18 cellular contexts compared by ENCODE assay signal in genomic region chr14:64935508-64935907, GRCh38. TPM values are rescaled to one million over a fixed set of nuclear protein-coding genes. Genes with fewer than 3 reads are reported as not detected.
A peak's percentile ranks its signal among the peaks of the same experiment; 100 is the strongest.
DNase-seq lines count a peak whose midpoint lies in the region; ATAC-seq and TF ChIP-seq lines count a peak whose summit lies in the region.
"Had no signal": no experiment of that assay in that cellular context is flagged by ENCODE, and none has a peak within 500 bp of the region (broad histone marks: within the 10 kb centered on the region; RNA-seq: fewer than 3 reads in every experiment).

No MANE protein-coding gene starts in this region.

- H3K9me3 ChIP-seq in esophagus muscularis mucosa: no peaks in the 10 kb centered on the region
- H3K9me3 ChIP-seq: BLaER1 treated with 17β-estradiol and CSF1 and Interleukin-3, amounts not matched to agents 10 nM and 100 nM; ovary; thyroid gland had no signal

- no peak for TF ChIP-seq EP300 in esophagus muscularis mucosa (IDR thresholded peaks at IDR 0.05)

- peaks cover 23 to 52% (median 49%) of the 10 kb centered on the region in 4 donors for H3K4me1 ChIP-seq in esophagus muscularis mucosa

- intact Hi-C loops in esophagus muscularis mucosa (cut with DNase I): loop anchor here (5.0 kb wide), 1 partner anchor 113 kb away; no protein-coding TSS in a partner anchor

- peaks cover 60% of the 10 kb centered on the region for H3K4me1 Mint-ChIP-seq in stimulated activated naive CD8-positive, alpha-beta T cell treated with anti-CD3 and anti-CD28 coated beads, Interleukin-15, amount 100 ng/mL, for 72 hours
- H3K4me1 Mint-ChIP-seq in T-helper 2 cell treated with Interferon-gamma antibody and Interleukin-4, amounts not matched to agents 5 μg/mL and 100 μg/mL, for 36 hours (ENCODE audit: low read depth): peaks cover 28% of the 10 kb centered on the region

- no peak for TF ChIP-seq CTCF in esophagus muscularis mucosa (IDR thresholded peaks at IDR 0.05)

- H3K36me3 ChIP-seq in esophagus muscularis mucosa: peaks cover 5 to 58% (median 43%) of the 10 kb centered on the region in 4 donors
- H3K36me3 ChIP-seq: ovary had no signal

- H3K9me3 Mint-ChIP-seq in stimulated activated naive CD8-positive, alpha-beta T cell treated with anti-CD3 and anti-CD28 coated beads, Interleukin-15, amount 100 ng/mL, for 72 hours: no peaks in the 10 kb centered on the region
- no peaks in the 10 kb centered on the region for H3K9me3 Mint-ChIP-seq in T-helper 2 cell treated with Interferon-gamma antibody and Interleukin-4, amounts not matched to agents 5 μg/mL and 100 μg/mL, for 36 hours

- H3K4me3 Mint-ChIP-seq in stimulated activated naive CD8-positive, alpha-beta T cell treated with anti-CD3 and anti-CD28 coated beads, Interleukin-15, amount 100 ng/mL, for 72 hours: peak overlapping the region; percentile 48 to 62
- peak overlapping the region; percentile 47 for H3K4me3 Mint-ChIP-seq in T-helper 2 cell treated with Interferon-gamma antibody and Interleukin-4, amounts not matched to agents 5 μg/mL and 100 μg/mL, for 36 hours

- no peaks in the 10 kb centered on the region for H3K27me3 ChIP-seq in esophagus muscularis mucosa
- H3K27me3 ChIP-seq: BLaER1 treated with 17β-estradiol and CSF1 and Interleukin-3, amounts not matched to agents 10 nM and 100 nM; ovary; thyroid gland had no signal

- DNase-seq in stimulated activated naive CD8-positive, alpha-beta T cell treated with anti-CD3 and anti-CD28 coated beads, Interleukin-15, amount 100 ng/mL, for 72 hours: no peak
- DNase-seq in stimulated activated naive CD8-positive, alpha-beta T cell treated with anti-CD3 and anti-CD28 coated beads, Interleukin-15, Interleukin-2, amounts not matched to agents 100 U/mL and 50 U/mL, for 24 hours: no peak
- DNase-seq in T-helper 2 cell treated with Interferon-gamma antibody and Interleukin-4, amounts not matched to agents 5 μg/mL and 100 μg/mL, for 36 hours (ENCODE audit: low spot score): no peak
- DNase-seq in esophagus muscularis mucosa (ENCODE audit: extremely low spot score) (peak; percentile 0), nucleus accumbens (lab: John Stamatoyannopoulos, UW) (no peak), retina (no peak), NCI-H69 (lab: John Stamatoyannopoulos, UW) (no peak)
- DNase-seq: activated CD8-positive, alpha-beta memory T cell treated with anti-CD3 and anti-CD28 coated beads, Interleukin-2, amount 50 U/mL, for 4 hours; foreskin fibroblast; left colon; NCI-H187 treated with DMSO at 0.1 percent for 48 hours; NCI-H774; ovary; thyroid gland had no signal

- ATAC-seq in stimulated activated naive CD8-positive, alpha-beta T cell treated with anti-CD3 and anti-CD28 coated beads, Interleukin-15, amount 100 ng/mL, for 72 hours: no peak
- ATAC-seq in stimulated activated naive CD8-positive, alpha-beta T cell treated with anti-CD3 and anti-CD28 coated beads, Interleukin-15, Interleukin-2, amounts not matched to agents 100 U/mL and 50 U/mL, for 24 hours: no peak
- ATAC-seq: HepG2, left colon had no signal

- H3K27ac Mint-ChIP-seq in stimulated activated naive CD8-positive, alpha-beta T cell treated with anti-CD3 and anti-CD28 coated beads, Interleukin-15, amount 100 ng/mL, for 72 hours: peak overlapping the region; percentile 72 to 90
- peak overlapping the region; percentile 69 for H3K27ac Mint-ChIP-seq in T-helper 2 cell treated with Interferon-gamma antibody and Interleukin-4, amounts not matched to agents 5 μg/mL and 100 μg/mL, for 36 hours

- H3K36me3 Mint-ChIP-seq in T-helper 2 cell treated with Interferon-gamma antibody and Interleukin-4, amounts not matched to agents 5 μg/mL and 100 μg/mL, for 36 hours (ENCODE audit: low read depth): peaks cover 70% of the 10 kb centered on the region

- H3K4me3 ChIP-seq in esophagus muscularis mucosa: no peak overlapping the region
- H3K4me3 ChIP-seq: BLaER1 treated with 17β-estradiol and CSF1 and Interleukin-3, amounts not matched to agents 10 nM and 100 nM; ovary; skin epidermis; thyroid gland had no signal

- peak overlapping the region in 2 of 4 donors; percentile 11 to 52 for H3K27ac ChIP-seq in esophagus muscularis mucosa (replicated peaks in 1 of 4)
- H3K27ac ChIP-seq: BLaER1 treated with 17β-estradiol and CSF1 and Interleukin-3, amounts not matched to agents 10 nM and 100 nM; thyroid gland had no signal

- no peak for TF ChIP-seq POLR2A in esophagus muscularis mucosa (IDR thresholded peaks at IDR 0.05; ENCODE audit: low read depth)

- no peaks in the 10 kb centered on the region for H3K27me3 Mint-ChIP-seq in stimulated activated naive CD8-positive, alpha-beta T cell treated with anti-CD3 and anti-CD28 coated beads, Interleukin-15, amount 100 ng/mL, for 72 hours
- H3K27me3 Mint-ChIP-seq in T-helper 2 cell treated with Interferon-gamma antibody and Interleukin-4, amounts not matched to agents 5 μg/mL and 100 μg/mL, for 36 hours (ENCODE audit: low read depth): no peaks in the 10 kb centered on the region

- 80% methylated on average over 2 of the region's 2 CpGs for WGBS in esophagus muscularis mucosa

RNA-seq across cellular contexts. Expression of gene GPX2, which starts 7.0 kb away (rescaled TPM):
- total RNA-seq in esophagus muscularis mucosa: not detected
- total RNA-seq: mononuclear cell had no signal

RNA-seq across cellular contexts. Expression of gene CHURC1, which starts 21.3 kb away (rescaled TPM):
- 100 to 1,000 TPM in 3 of 4 donors, 10 to 100 TPM in 1; 67.0 to 138 (median 107) TPM for total RNA-seq in esophagus muscularis mucosa

RNA-seq across cellular contexts. Expression of gene RAB15, which starts 36.6 kb away (rescaled TPM):
- 10 to 100 TPM in 1 of 4 donors, 1 to 10 TPM in 3; 3.7 to 11.4 (median 7.1) TPM for total RNA-seq in esophagus muscularis mucosa

RNA-seq across cellular contexts. Expression of gene FNTB, which starts 51.2 kb away (rescaled TPM):
- 10 to 100 TPM; 10.3 to 20.7 (median 15.5) TPM for total RNA-seq in esophagus muscularis mucosa

RNA-seq across cellular contexts. Expression of gene SPTB, which starts 55.8 kb away (rescaled TPM):
- 1 to 10 TPM in 3 of 4 donors, under 1 TPM in 1; 0.83 to 2.5 (median 1.8) TPM for total RNA-seq in esophagus muscularis mucosa
